1 cellular context compared by ENCODE assay signal in the genomic region with DNA sequence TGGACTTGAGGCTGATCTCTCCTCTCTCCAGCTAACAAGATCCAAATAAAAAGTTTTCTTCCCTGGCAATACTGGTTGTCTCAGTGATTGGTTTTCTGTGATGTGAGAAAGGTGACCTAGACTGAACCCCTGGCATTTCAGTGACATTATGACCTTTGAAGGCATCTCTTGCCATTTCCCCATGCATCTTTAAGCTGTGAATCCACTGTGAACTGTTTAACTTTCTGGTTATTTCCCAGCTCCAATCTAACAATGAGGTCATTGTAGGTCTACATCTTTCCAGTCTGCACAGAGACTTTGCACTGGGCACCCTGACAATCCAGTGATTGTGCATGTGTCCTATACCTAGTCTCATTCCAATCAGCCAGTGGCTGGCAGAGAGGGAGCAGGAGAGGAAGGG.
TF ChIP-seq lines count a peak whose summit lies in the region.

No MANE protein-coding gene starts in this region.

TF ChIP-seq in HepG2, 621 proteins besides CTCF, POLR2A, EP300 and RAD21 (continued from another document):
- TF ChIP-seq, protein P1, sequence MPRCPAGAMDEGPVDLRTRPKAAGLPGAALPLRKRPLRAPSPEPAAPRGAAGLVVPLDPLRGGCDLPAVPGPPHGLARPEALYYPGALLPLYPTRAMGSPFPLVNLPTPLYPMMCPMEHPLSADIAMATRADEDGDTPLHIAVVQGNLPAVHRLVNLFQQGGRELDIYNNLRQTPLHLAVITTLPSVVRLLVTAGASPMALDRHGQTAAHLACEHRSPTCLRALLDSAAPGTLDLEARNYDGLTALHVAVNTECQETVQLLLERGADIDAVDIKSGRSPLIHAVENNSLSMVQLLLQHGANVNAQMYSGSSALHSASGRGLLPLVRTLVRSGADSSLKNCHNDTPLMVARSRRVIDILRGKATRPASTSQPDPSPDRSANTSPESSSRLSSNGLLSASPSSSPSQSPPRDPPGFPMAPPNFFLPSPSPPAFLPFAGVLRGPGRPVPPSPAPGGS (CRISPR knock-in tag; IDR thresholded peaks at IDR 0.05), result no peak
- TF ChIP-seq, protein P2, sequence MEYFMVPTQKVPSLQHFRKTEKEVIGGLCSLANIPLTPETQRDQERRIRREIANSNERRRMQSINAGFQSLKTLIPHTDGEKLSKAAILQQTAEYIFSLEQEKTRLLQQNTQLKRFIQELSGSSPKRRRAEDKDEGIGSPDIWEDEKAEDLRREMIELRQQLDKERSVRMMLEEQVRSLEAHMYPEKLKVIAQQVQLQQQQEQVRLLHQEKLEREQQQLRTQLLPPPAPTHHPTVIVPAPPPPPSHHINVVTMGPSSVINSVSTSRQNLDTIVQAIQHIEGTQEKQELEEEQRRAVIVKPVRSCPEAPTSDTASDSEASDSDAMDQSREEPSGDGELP (IDR thresholded peaks at IDR 0.05; ENCODE audit: borderline replicate concordance, low read depth), result no peak
- TF ChIP-seq ESRRA (CRISPR knock-in tag; IDR thresholded peaks at IDR 0.05; ENCODE audit: low read depth) (peak; percentile 46; the same call in 1 of the 2 replicates), NR2F2 (IDR thresholded peaks at IDR 0.05; ENCODE audit: borderline replicate concordance, low read depth) (peak; percentile 73; the same call in 1 of the 2 replicates), ZNF761 (CRISPR knock-in tag; conservative IDR thresholded peaks at IDR 0.05) (no peak), ZNF343 (CRISPR knock-in tag; IDR thresholded peaks at IDR 0.05) (no peak), ISL2 (CRISPR knock-in tag; IDR thresholded peaks at IDR 0.05) (0 out of 2 replicates have a peak, but pooled peaks have one; percentile 13), NFE2L2 (IDR thresholded peaks at IDR 0.05; ENCODE audit: low read length) (no peak), GTF2F1 (IDR thresholded peaks at IDR 0.05; ENCODE audit: low read length) (no peak)
